In the genomic region with DNA sequence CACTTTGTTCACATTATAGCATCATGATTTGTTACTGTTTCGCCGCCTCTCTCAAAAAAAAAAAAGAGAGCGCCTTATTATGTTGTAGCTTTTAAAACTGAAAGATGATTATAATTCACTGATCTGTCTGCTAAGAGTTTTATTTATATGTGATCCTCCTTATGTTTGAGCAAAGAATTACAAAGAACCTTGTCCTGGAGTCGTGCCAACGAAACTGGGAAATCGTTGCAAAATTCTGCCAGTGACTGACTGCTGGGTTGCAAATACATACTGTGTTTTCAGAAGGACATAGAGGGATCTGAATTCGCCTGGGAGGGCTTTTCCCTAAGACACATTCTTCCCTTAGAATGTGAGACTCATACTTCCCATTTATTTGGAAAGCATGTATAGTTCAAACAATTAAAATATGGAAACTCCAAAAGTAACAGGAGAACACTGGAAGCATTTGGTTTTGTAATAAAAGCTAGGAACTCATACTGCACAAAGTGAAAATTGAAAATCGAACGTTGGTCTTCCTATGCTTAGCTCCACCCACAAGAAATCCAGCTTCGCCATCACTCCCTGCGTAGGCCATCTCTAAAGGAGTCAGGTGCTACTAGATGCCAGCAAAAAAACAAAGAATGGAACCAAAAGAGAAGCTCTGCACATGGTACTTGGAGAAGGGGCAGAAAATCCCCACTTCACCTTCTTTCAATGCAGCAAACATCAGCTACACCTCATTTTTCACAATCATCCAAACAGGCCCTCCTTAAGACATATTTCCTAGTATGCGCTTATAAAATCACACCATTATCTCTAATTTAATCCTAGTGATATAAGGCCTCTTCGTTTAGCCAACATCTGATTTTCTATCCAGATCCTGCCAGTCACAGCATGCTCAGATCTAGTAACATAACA, we compare ENCODE assay signal across 8 cellular contexts. TPM values are rescaled to one million over a fixed set of nuclear protein-coding genes. Genes with fewer than 3 reads are reported as not detected.
DNase-seq lines count a peak whose midpoint lies in the region; ATAC-seq, FAIRE-seq and TF ChIP-seq lines count a peak whose summit lies in the region.
"Not testable (repeated sequence)": the region's sequence is repeated elsewhere in the genome, so short reads cannot be mapped to it uniquely, and the experiment has no call there.

No MANE protein-coding gene starts in this region.

- H3K27me3 Mint-ChIP-seq in CD4-positive, CD25-positive, alpha-beta regulatory T cell; T-cell; activated naive CD8-positive, alpha-beta T cell treated with anti-CD3 and anti-CD28 coated beads, Interleukin-2, amount 10 ng/mL, durations not matched to agents 7 days and 5 days; endothelial cell (ENCODE audit: unreplicated experiment); nephron progenitor cell (ENCODE audit: low read depth, poor library complexity): not testable (repeated sequence)

- H3K36me3 ChIP-seq in CD4-positive, CD25-positive, alpha-beta regulatory T cell (ENCODE audit: control insufficient read depth, insufficient read depth, low read length); KOPT-K1 (ENCODE audit: insufficient read depth, low read length); kidney (ENCODE audit: control insufficient read depth in 1 of 2, insufficient read depth in 2 of 2, low read length in 2 of 2); subcutaneous abdominal adipose tissue (ENCODE audit: control insufficient read depth in 5 of 5, insufficient read depth in 5 of 5, low read length in 5 of 5): not testable (repeated sequence)

- H3K4me1 ChIP-seq in CD4-positive, CD25-positive, alpha-beta regulatory T cell (ENCODE audit: control insufficient read depth, insufficient read depth, low read length, poor library complexity, severe bottlenecking), result peaks cover 22% of the 10 kb centered on the region
- H3K4me1 ChIP-seq in kidney (ENCODE audit: control insufficient read depth in 1 of 2, insufficient read depth in 1 of 2, low read depth in 1 of 2, low read length in 2 of 2), result not testable (repeated sequence)
- peaks cover 0 to 20% (median 8%) of the 10 kb centered on the region in 5 donors for H3K4me1 ChIP-seq in subcutaneous abdominal adipose tissue (ENCODE audit: control insufficient read depth in 5 of 5, insufficient read depth in 5 of 5, low read length in 5 of 5)

- peaks cover 25 to 59% (median 34%) of the 10 kb centered on the region in 4 donors for H3K4me1 Mint-ChIP-seq in CD4-positive, CD25-positive, alpha-beta regulatory T cell
- H3K4me1 Mint-ChIP-seq in T-cell (peaks cover 57 to 67% (median 63%) of the 10 kb centered on the region in 3 donors), endothelial cell (ENCODE audit: unreplicated experiment) (peaks cover 38% of the 10 kb centered on the region), nephron progenitor cell (peaks cover 64% of the 10 kb centered on the region)
- peaks cover 47% of the 10 kb centered on the region for H3K4me1 Mint-ChIP-seq in activated naive CD8-positive, alpha-beta T cell treated with anti-CD3 and anti-CD28 coated beads, Interleukin-2, amount 10 ng/mL, durations not matched to agents 7 days and 5 days

- not testable (repeated sequence) for H3K36me3 Mint-ChIP-seq in CD4-positive, CD25-positive, alpha-beta regulatory T cell; endothelial cell (ENCODE audit: low read depth, unreplicated experiment); nephron progenitor cell (ENCODE audit: low read depth)
- H3K36me3 Mint-ChIP-seq in T-cell, result peaks cover 12% of the 10 kb centered on the region
- peaks cover 17% of the 10 kb centered on the region for H3K36me3 Mint-ChIP-seq in activated naive CD8-positive, alpha-beta T cell treated with anti-CD3 and anti-CD28 coated beads, Interleukin-2, amount 10 ng/mL, durations not matched to agents 7 days and 5 days

- not testable (repeated sequence) for H3K27me3 ChIP-seq in CD4-positive, CD25-positive, alpha-beta regulatory T cell (ENCODE audit: control insufficient read depth, insufficient read depth, low read length); subcutaneous abdominal adipose tissue (ENCODE audit: control insufficient read depth in 5 of 5, insufficient read depth in 4 of 5, low read length in 5 of 5)

- not testable (repeated sequence) for H3K9me3 Mint-ChIP-seq in CD4-positive, CD25-positive, alpha-beta regulatory T cell; T-cell; activated naive CD8-positive, alpha-beta T cell treated with anti-CD3 and anti-CD28 coated beads, Interleukin-2, amount 10 ng/mL, durations not matched to agents 7 days and 5 days; endothelial cell (ENCODE audit: unreplicated experiment); nephron progenitor cell

- FAIRE-seq in kidney (lab: Jason Lieb, UNC), result not testable (repeated sequence)

- POLR2A ChIA-PET in T-cell (lab: Charles Lee), result interaction anchor here in 1 of 2 donors (0.6 to 3.0 kb wide), 3 partner anchors 13 to 256 kb away, joined by 3 to 25 read pairs (median 8); no protein-coding TSS in a partner anchor
- POLR2A ChIA-PET in activated naive CD8-positive, alpha-beta T cell treated with anti-CD3 and anti-CD28 coated beads, Interleukin-2, amount 10 ng/mL, durations not matched to agents 7 days and 5 days (lab: Charles Lee), result interaction anchor here (0.6 to 9.7 kb wide), 15 partner anchors 14 to 352 kb away, joined by 3 to 109 read pairs (median 4); no protein-coding TSS in a partner anchor

- H3K27ac Mint-ChIP-seq in CD4-positive, CD25-positive, alpha-beta regulatory T cell, result peak overlapping the region; percentile 67 to 92 (median 68)
- H3K27ac Mint-ChIP-seq in T-cell (peak overlapping the region; percentile 97), endothelial cell (ENCODE audit: unreplicated experiment) (peak overlapping the region; percentile 40), nephron progenitor cell (peak overlapping the region; percentile 89)
- peak overlapping the region; percentile 93 for H3K27ac Mint-ChIP-seq in activated naive CD8-positive, alpha-beta T cell treated with anti-CD3 and anti-CD28 coated beads, Interleukin-2, amount 10 ng/mL, durations not matched to agents 7 days and 5 days

- peak overlapping the region; percentile 52 to 70 (median 64) for H3K4me3 Mint-ChIP-seq in CD4-positive, CD25-positive, alpha-beta regulatory T cell
- H3K4me3 Mint-ChIP-seq in T-cell (peak overlapping the region; percentile 71 to 77 (median 75)), nephron progenitor cell (peak overlapping the region; percentile 68)
- peak overlapping the region; percentile 85 for H3K4me3 Mint-ChIP-seq in activated naive CD8-positive, alpha-beta T cell treated with anti-CD3 and anti-CD28 coated beads, Interleukin-2, amount 10 ng/mL, durations not matched to agents 7 days and 5 days
- H3K4me3 Mint-ChIP-seq in endothelial cell (ENCODE audit: unreplicated experiment), result not testable (repeated sequence)

- H3K4me3 ChIP-seq in CD4-positive, CD25-positive, alpha-beta regulatory T cell (ENCODE audit: low read depth, low read length), result not testable (repeated sequence)
- H3K4me3 ChIP-seq in kidney (ENCODE audit: low read length in 2 of 2), result peak overlapping the region; percentile 28 to 55
- peak overlapping the region in 2 of 5 donors; percentile 0 to 23 for H3K4me3 ChIP-seq in subcutaneous abdominal adipose tissue (ENCODE audit: low read depth in 1 of 5, low read length in 5 of 5)

- CTCF ChIA-PET in T-cell (lab: Charles Lee), result interaction anchor here in 1 of 2 donors (1.6 kb wide), 1 partner anchor 13 kb away, joined by 6 read pairs; no protein-coding TSS in a partner anchor

- H3K9me3 ChIP-seq in CD4-positive, CD25-positive, alpha-beta regulatory T cell (ENCODE audit: control insufficient read depth in 2 of 2, low read length in 2 of 2); KOPT-K1 (ENCODE audit: insufficient read depth, low read length, poor library complexity, severe bottlenecking); kidney (ENCODE audit: control insufficient read depth in 1 of 2, low read length in 2 of 2); subcutaneous abdominal adipose tissue (ENCODE audit: control insufficient read depth in 5 of 5, low read length in 5 of 5): not testable (repeated sequence)

- not testable (repeated sequence) for DNase-seq in CD4-positive, CD25-positive, alpha-beta regulatory T cell; T-cell; activated naive CD8-positive, alpha-beta T cell treated with anti-CD3 and anti-CD28 coated beads, Interleukin-2, amount 10 ng/mL, durations not matched to agents 7 days and 5 days; endothelial cell (ENCODE audit: low spot score); kidney; nephron progenitor cell

- intact Hi-C loops in kidney (cut with DNase I), result not testable (repeated sequence)

- H3K9ac ChIP-seq in kidney (ENCODE audit: low read length in 2 of 2) (peak overlapping the region; percentile 25 to 52), subcutaneous abdominal adipose tissue (ENCODE audit: low read length in 5 of 5) (peak overlapping the region in 1 of 5 donors; percentile 94)

- ATAC-seq in CD4-positive, CD25-positive, alpha-beta regulatory T cell (ENCODE audit: low read depth in 2 of 2); T-cell (replicated peaks in 1 of 4); activated naive CD8-positive, alpha-beta T cell treated with anti-CD3 and anti-CD28 coated beads, Interleukin-2, amount 10 ng/mL, durations not matched to agents 7 days and 5 days (ENCODE audit: low read depth): not testable (repeated sequence)

- TF ChIP-seq CTCF in endothelial cell (IDR thresholded peaks at IDR 0.05; ENCODE audit: unreplicated experiment); kidney (IDR thresholded peaks at IDR 0.05; ENCODE audit: borderline replicate concordance, extremely low read depth, insufficient read depth); nephron progenitor cell (IDR thresholded peaks at IDR 0.05): not testable (repeated sequence)

- H3K27ac ChIP-seq in CD4-positive, CD25-positive, alpha-beta regulatory T cell (ENCODE audit: insufficient read depth, low read length, poor library complexity, severe bottlenecking), result peak overlapping the region; percentile 33
- H3K27ac ChIP-seq in KOPT-K1 (ENCODE audit: low read depth, low read length, poor library complexity, severe bottlenecking) (peak overlapping the region; percentile 83), kidney (ENCODE audit: low read depth in 2 of 2, low read length in 2 of 2) (peak overlapping the region; percentile 32 to 43), subcutaneous abdominal adipose tissue (ENCODE audit: low read depth, low read length) (peak overlapping the region; percentile 90)

RNA-seq across cellular contexts. Expression of a gene that starts 2.8 kb away (rescaled TPM):
- 70.9 TPM for total RNA-seq in CD4-positive, CD25-positive, alpha-beta regulatory T cell
- 10 to 100 TPM; 15.6 to 28.6 (median 17.5) TPM for polyA plus RNA-seq in CD4-positive, CD25-positive, alpha-beta regulatory T cell
- total RNA-seq in T-cell (10 to 100 TPM; 57.6 to 92.4 (median 87.5) TPM), endothelial cell (ENCODE audit: unreplicated experiment) (76.7 TPM), kidney (60.9 TPM)
- total RNA-seq in activated naive CD8-positive, alpha-beta T cell treated with anti-CD3 and anti-CD28 coated beads, Interleukin-2, amount 10 ng/mL, durations not matched to agents 7 days and 5 days, result 100 to 1,000 TPM; 133 to 144 TPM
- 5.0 TPM for polyA plus RNA-seq in kidney (ENCODE audit: insufficient read depth, low read depth, low replicate concordance)

Comparison
In these comparisons a context has a peak if more than half of its experiments do, and no peak if none do; other contexts are left out.
1. H3K27ac ChIP-seq: peak in every context shown above with its lines; median percentile 90 in subcutaneous abdominal adipose tissue; 83 in KOPT-K1; 38 in kidney; 33 in CD4-positive, CD25-positive, alpha-beta regulatory T cell.
2. H3K27ac Mint-ChIP-seq: peak in every context shown above with its lines; median percentile 97 in T-cell; 93 in activated naive CD8-positive, alpha-beta T cell treated with anti-CD3 and anti-CD28 coated beads, Interleukin-2, amount 10 ng/mL, durations not matched to agents 7 days and 5 days; 89 in nephron progenitor cell; 68 in CD4-positive, CD25-positive, alpha-beta regulatory T cell; 40 in endothelial cell.